8 cellular contexts compared by ENCODE assay signal in the genomic region with DNA sequence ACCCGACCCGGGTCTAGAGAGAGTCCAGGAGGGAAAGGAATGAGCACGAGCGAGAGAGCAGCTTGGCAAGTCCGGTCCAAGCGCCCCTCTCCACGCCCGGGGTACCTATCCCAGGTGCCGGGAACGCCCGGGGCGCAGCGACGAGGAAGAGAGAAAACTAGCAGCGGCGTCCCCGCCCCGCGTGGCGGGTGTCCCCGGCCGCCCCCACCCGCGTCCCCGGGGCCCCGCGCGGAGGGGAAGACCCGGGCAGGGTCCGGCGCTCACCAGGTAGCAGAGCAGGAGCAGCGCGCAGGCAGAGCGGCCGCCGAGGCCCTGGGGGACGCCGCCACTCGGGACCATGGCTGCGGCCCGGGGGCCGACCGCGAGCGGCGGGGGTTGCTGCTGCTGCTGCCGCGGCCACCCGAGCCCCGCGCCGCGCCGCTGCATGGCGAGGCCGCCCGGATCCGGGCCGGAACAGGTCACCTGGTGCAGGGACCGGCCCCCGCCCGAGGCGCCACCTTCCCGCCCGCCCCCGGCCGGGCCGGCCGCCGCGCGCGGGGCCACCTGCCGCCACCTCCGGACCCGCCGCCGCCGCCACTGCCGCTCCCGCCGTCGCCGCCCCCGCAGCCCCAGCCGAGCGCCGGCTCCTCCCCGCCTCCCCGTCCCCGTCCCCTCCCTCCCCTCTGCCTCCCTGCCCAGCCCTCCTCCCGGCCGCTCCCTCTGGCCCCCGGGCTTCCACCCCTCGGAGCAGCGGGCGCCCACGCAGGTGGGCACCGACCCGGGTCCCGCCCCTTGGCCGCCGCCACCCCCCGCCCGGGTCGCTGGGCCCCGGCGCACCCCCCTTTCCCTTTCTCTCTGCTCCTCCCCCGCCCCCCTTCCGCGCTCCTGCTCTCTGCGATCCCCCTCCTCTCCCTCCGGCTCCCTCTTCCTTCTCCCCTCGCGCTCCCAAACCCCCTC. TPM values are rescaled to one million over a fixed set of nuclear protein-coding genes. Genes with fewer than 3 reads are reported as not detected.
A peak's percentile ranks its signal among the peaks of the same experiment; 100 is the strongest.
DNase-seq lines count a peak whose midpoint lies in the region; ATAC-seq and TF ChIP-seq lines count a peak whose summit lies in the region.

A gene (minus strand): TSS at position 578 of the 936 bp plus-strand sequence. CDS start 152 bp downstream, at position 426.

- peak within 1 kb of the TSS; percentile 59 for H3K4me3 ChIP-seq in H7 (ENCODE audit: insufficient read depth, low read depth, low read length)
- peak within 1 kb of the TSS; percentile 53 for H3K4me3 ChIP-seq in fibroblast of mammary gland (ENCODE audit: control insufficient read depth, low read depth, low read length)
- peak within 1 kb of the TSS; percentile 61 to 72 for H3K4me3 ChIP-seq in neutrophil (ENCODE audit: low read depth in 1 of 2, low read length in 1 of 2)

- H3K27me3 ChIP-seq in H7 (ENCODE audit: control insufficient read depth, insufficient read depth, low read length) (peaks cover 27% of the 10 kb centered on the region), neutrophil (peaks cover 27% of the 10 kb centered on the region)

- H3K4me1 ChIP-seq in ES-I3 (ENCODE audit: insufficient read depth, low read length) (peaks cover 33% of the 10 kb centered on the region), neutrophil (ENCODE audit: control insufficient read depth in 1 of 2, insufficient read depth in 1 of 2, low read depth in 1 of 2, low read length in 1 of 2) (peaks cover 36 to 49% of the 10 kb centered on the region in 2 experiments)

- TF ChIP-seq CTCF in fibroblast of mammary gland (conservative IDR thresholded peaks at IDR 0.05; ENCODE audit: control insufficient read depth, insufficient read depth, low read depth, low read length) (no peak), neutrophil (IDR thresholded peaks at IDR 0.05) (no peak)

- peaks cover 32% of the 10 kb centered on the region for H3K36me3 Mint-ChIP-seq in activated T-helper 17 cell treated with anti-CD3 and anti-CD28 coated beads, Interleukin-2, amount 50 U/mL, for 72 hours (ENCODE audit: low read depth)

- no peaks in the 10 kb centered on the region for H3K27me3 Mint-ChIP-seq in activated T-helper 17 cell treated with anti-CD3 and anti-CD28 coated beads, Interleukin-2, amount 50 U/mL, for 72 hours

- H3K4me3 Mint-ChIP-seq in activated T-helper 17 cell treated with anti-CD3 and anti-CD28 coated beads, Interleukin-2, amount 50 U/mL, for 72 hours = peak within 1 kb of the TSS; percentile 94

- peak; percentile 95 for DNase-seq in H7
- DNase-seq in NCI-H774 (lab: John Stamatoyannopoulos, UW) = peak; percentile 35
- DNase-seq in fibroblast of mammary gland (ENCODE audit: low read depth) = no peak
- DNase-seq in ureter (ENCODE audit: low spot score) = no peak

- no peaks in the 10 kb centered on the region for H3K9me3 Mint-ChIP-seq in activated T-helper 17 cell treated with anti-CD3 and anti-CD28 coated beads, Interleukin-2, amount 50 U/mL, for 72 hours

- H3K27ac ChIP-seq in neutrophil = peak within 1 kb of the TSS; percentile 74

- H3K9me3 ChIP-seq in ES-I3 (ENCODE audit: control insufficient read depth, insufficient read depth, low read length) = no peaks in the 10 kb centered on the region
- H3K9me3 ChIP-seq in neutrophil = no peaks in the 10 kb centered on the region

- peaks cover 33% of the 10 kb centered on the region for H3K4me1 Mint-ChIP-seq in activated T-helper 17 cell treated with anti-CD3 and anti-CD28 coated beads, Interleukin-2, amount 50 U/mL, for 72 hours

- H3K27ac Mint-ChIP-seq in activated T-helper 17 cell treated with anti-CD3 and anti-CD28 coated beads, Interleukin-2, amount 50 U/mL, for 72 hours = peak within 1 kb of the TSS; percentile 98

- peak; percentile 49 for ATAC-seq in activated T-helper 17 cell treated with anti-CD3 and anti-CD28 coated beads, Interleukin-2, amount 50 U/mL, for 72 hours (replicated peaks)
- ATAC-seq in GM18873 (IDR thresholded peaks at IDR 0.05; ENCODE audit: low FRiP score, unreplicated experiment) = no peak

- H3K36me3 ChIP-seq in ES-I3 (ENCODE audit: insufficient read depth, low read length) (no peaks in the 10 kb centered on the region), H7 (replicated peaks; ENCODE audit: control insufficient read depth, insufficient read depth, low read length) (no peaks in the 10 kb centered on the region), neutrophil (no peaks in the 10 kb centered on the region)

- H3K9ac ChIP-seq in ES-I3 (ENCODE audit: low read depth, low read length) = peak within 1 kb of the TSS; percentile 74

RNA-seq across cellular contexts. Expression of the gene that starts here (rescaled TPM):
- 25.1 and 28.1 TPM in 2 replicates for total RNA-seq in H7 (2014; rRNA removed; shearing (Covaris generic))
- total RNA-seq in activated T-helper 17 cell treated with anti-CD3 and anti-CD28 coated beads, Interleukin-2, amount 50 U/mL, for 72 hours = 10 to 100 TPM; 39.7 to 70.3 TPM
- total RNA-seq in ureter = 100 TPM

Comparison
In these comparisons a context has a peak if more than half of its experiments do, and no peak if none do; other contexts are left out.
1. DNase-seq: peak in H7 (single experiment) and NCI-H774 (single experiment); none in fibroblast of mammary gland (single experiment) and ureter (single experiment).
2. Peak in every context shown above with its lines, with median percentiles within 50 percentile points of each other: H3K4me3 ChIP-seq.